8 cellular contexts compared by ENCODE assay signal in the genomic region with DNA sequence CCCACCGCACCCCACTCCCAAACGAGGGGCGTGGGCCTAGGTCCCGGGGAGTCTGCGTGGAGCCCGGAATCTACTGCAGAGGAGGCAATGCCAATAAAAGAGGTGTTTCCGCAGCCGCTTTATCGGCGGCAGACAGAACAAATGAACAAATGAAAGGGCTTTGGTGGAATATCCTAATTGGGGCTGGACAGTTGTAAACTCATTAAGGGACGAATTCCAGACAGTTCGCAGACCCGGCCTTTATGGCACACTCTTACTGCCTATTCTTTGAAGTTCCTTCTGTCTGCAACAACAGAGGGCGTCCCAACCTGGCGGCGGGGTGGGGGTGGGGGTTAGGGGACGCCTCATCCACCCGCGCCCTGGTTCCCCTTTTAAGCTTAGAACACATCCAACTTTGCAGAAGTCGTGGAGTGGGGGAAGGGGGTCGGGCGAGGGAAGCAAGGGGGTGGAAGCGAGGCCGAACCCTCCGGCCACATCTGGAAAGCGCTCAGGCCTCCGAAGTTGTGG. TPM values are rescaled to one million over a fixed set of nuclear protein-coding genes. Genes with fewer than 3 reads are reported as not detected.
DNase-seq lines count a peak whose midpoint lies in the region; ATAC-seq and TF ChIP-seq lines count a peak whose summit lies in the region.

No MANE protein-coding gene starts in this region.

- no peaks in the 10 kb centered on the region for H3K4me1 ChIP-seq in ACC112 (ENCODE audit: control insufficient read depth, insufficient read depth, low read length, unreplicated experiment)
- peaks cover 0 to 66% (median 14%) of the 10 kb centered on the region in 4 donors for H3K4me1 ChIP-seq in tibial nerve

- peaks cover 31% of the 10 kb centered on the region for H3K36me3 Mint-ChIP-seq in HFFc6 (ENCODE audit: low read depth)
- no peaks in the 10 kb centered on the region for H3K36me3 Mint-ChIP-seq in activated T-helper 2 cell treated with anti-CD3 and anti-CD28 coated beads, Interferon-gamma antibody, Interleukin-2, Interleukin-4, amounts not matched to agents 10 μg/mL and 5 μg/mL and 100 μg/mL, durations not matched to agents 14 hours and 24 hours and 36 hours (ENCODE audit: low read depth)

- TF ChIP-seq CTCF in HFFc6 (IDR thresholded peaks at IDR 0.05) (peak; percentile 60), tibial nerve (IDR thresholded peaks at IDR 0.05) (no peak)

- H3K4me3 ChIP-seq in ACC112 (ENCODE audit: low read depth, low read length) (peak overlapping the region; percentile 80), tibial nerve (peak overlapping the region; percentile 44 to 69 (median 54))

- H3K36me3 ChIP-seq in ACC112 (ENCODE audit: insufficient read depth, low read length) (no peaks in the 10 kb centered on the region), tibial nerve (no peaks in the 10 kb centered on the region)

- H3K9me3 Mint-ChIP-seq in HFFc6 = no peaks in the 10 kb centered on the region
- no peaks in the 10 kb centered on the region for H3K9me3 Mint-ChIP-seq in activated T-helper 2 cell treated with anti-CD3 and anti-CD28 coated beads, Interferon-gamma antibody, Interleukin-2, Interleukin-4, amounts not matched to agents 10 μg/mL and 5 μg/mL and 100 μg/mL, durations not matched to agents 14 hours and 24 hours and 36 hours

- TF ChIP-seq EP300 in tibial nerve (IDR thresholded peaks at IDR 0.05) = no peak

- peak overlapping the region; percentile 81 for H3K27ac Mint-ChIP-seq in HFFc6
- no peak overlapping the region for H3K27ac Mint-ChIP-seq in activated T-helper 2 cell treated with anti-CD3 and anti-CD28 coated beads, Interferon-gamma antibody, Interleukin-2, Interleukin-4, amounts not matched to agents 10 μg/mL and 5 μg/mL and 100 μg/mL, durations not matched to agents 14 hours and 24 hours and 36 hours

- WGBS in tibial nerve, 2 donors = 17 to 19% methylated on average over 23 to 27 of the region's 27 CpGs

- peaks cover 95% of the 10 kb centered on the region for H3K27me3 ChIP-seq in ACC112 (ENCODE audit: insufficient read depth, low read length)
- peaks cover 0 to 91% of the 10 kb centered on the region in 2 donors for H3K27me3 ChIP-seq in tibial nerve

- no peaks in the 10 kb centered on the region for H3K9me3 ChIP-seq in tibial nerve

- H3K4me1 Mint-ChIP-seq in HFFc6 (ENCODE audit: low read depth) = no peaks in the 10 kb centered on the region; the same call in 1 of the 2 replicates
- H3K4me1 Mint-ChIP-seq in activated T-helper 2 cell treated with anti-CD3 and anti-CD28 coated beads, Interferon-gamma antibody, Interleukin-2, Interleukin-4, amounts not matched to agents 10 μg/mL and 5 μg/mL and 100 μg/mL, durations not matched to agents 14 hours and 24 hours and 36 hours (ENCODE audit: low read depth) = peaks cover 7% of the 10 kb centered on the region

- peaks cover 8% of the 10 kb centered on the region for H3K27me3 Mint-ChIP-seq in HFFc6 (ENCODE audit: insufficient read depth)
- peaks cover 80% of the 10 kb centered on the region for H3K27me3 Mint-ChIP-seq in activated T-helper 2 cell treated with anti-CD3 and anti-CD28 coated beads, Interferon-gamma antibody, Interleukin-2, Interleukin-4, amounts not matched to agents 10 μg/mL and 5 μg/mL and 100 μg/mL, durations not matched to agents 14 hours and 24 hours and 36 hours (ENCODE audit: low read depth)

- no peak overlapping the region for H3K27ac ChIP-seq in ACC112 (ENCODE audit: low read depth, low read length)
- H3K27ac ChIP-seq in tibial nerve = peak overlapping the region in 2 of 4 donors; percentile 60 to 64

- H3K4me3 Mint-ChIP-seq in HFFc6 = peak overlapping the region; percentile 86
- H3K4me3 Mint-ChIP-seq in activated T-helper 2 cell treated with anti-CD3 and anti-CD28 coated beads, Interferon-gamma antibody, Interleukin-2, Interleukin-4, amounts not matched to agents 10 μg/mL and 5 μg/mL and 100 μg/mL, durations not matched to agents 14 hours and 24 hours and 36 hours (ENCODE audit: low read depth) = peak overlapping the region; percentile 47

- intact Hi-C loops in activated T-helper 2 cell treated with anti-CD3 and anti-CD28 coated beads, Interferon-gamma antibody, Interleukin-2, Interleukin-4, amounts not matched to agents 10 μg/mL and 5 μg/mL and 100 μg/mL, durations not matched to agents 14 hours and 24 hours and 36 hours (cut with micrococcal nuclease) = loop anchor here (1.0 to 5.0 kb wide), 4 partner anchors 304 to 1304 kb away; no protein-coding TSS in a partner anchor

- ATAC-seq in left lobe of liver (peak; percentile 10), HG03378 (IDR thresholded peaks at IDR 0.05; ENCODE audit: unreplicated experiment) (no peak), HG03039 (IDR thresholded peaks at IDR 0.05; ENCODE audit: unreplicated experiment) (no peak), GM19455 (IDR thresholded peaks at IDR 0.05; ENCODE audit: unreplicated experiment) (no peak)

- H2AFZ ChIP-seq in ACC112 (ENCODE audit: low read length, unreplicated experiment) = peak overlapping the region; percentile 70

- TF ChIP-seq POLR2A in tibial nerve (IDR thresholded peaks at IDR 0.05) = no peak

- DNase-seq in HFFc6 (no peak), left lobe of liver (ENCODE audit: low spot score) (no peak), tibial nerve (ENCODE audit: low spot score in 2 of 2) (peak in 1 of 2 donors; percentile 21)
- no peak for DNase-seq in activated T-helper 2 cell treated with anti-CD3 and anti-CD28 coated beads, Interferon-gamma antibody, Interleukin-2, Interleukin-4, amounts not matched to agents 10 μg/mL and 5 μg/mL and 100 μg/mL, durations not matched to agents 14 hours and 24 hours and 36 hours (ENCODE audit: low spot score)

- no peaks in the 10 kb centered on the region for H3K79me2 ChIP-seq in ACC112 (ENCODE audit: control insufficient read depth, insufficient read depth, low read length, unreplicated experiment)

RNA-seq across cellular contexts. Expression of a gene that starts 4.1 kb away (rescaled TPM):
- 10 to 100 TPM; 25.2 to 37.0 (median 26.7) TPM for total RNA-seq in HFFc6 (2021; fragmentation: NEBNext Ultra II Directional; extraction: Animal tissue kit (Norgen Biotek cat#: 25700))
- total RNA-seq in activated T-helper 2 cell treated with anti-CD3 and anti-CD28 coated beads, Interferon-gamma antibody, Interleukin-2, Interleukin-4, amounts not matched to agents 10 μg/mL and 5 μg/mL and 100 μg/mL, durations not matched to agents 14 hours and 24 hours and 36 hours = not detected in 2 replicates
- total RNA-seq in left lobe of liver (not detected), tibial nerve (10 to 100 TPM; 10.5 to 13.8 (median 12.7) TPM)

RNA-seq across cellular contexts. Expression of a gene that starts 4.8 kb away (rescaled TPM):
- 1 to 10 TPM; 6.2 to 8.2 (median 6.8) TPM for total RNA-seq in HFFc6 (2021; fragmentation: NEBNext Ultra II Directional; extraction: Animal tissue kit (Norgen Biotek cat#: 25700))
- total RNA-seq in activated T-helper 2 cell treated with anti-CD3 and anti-CD28 coated beads, Interferon-gamma antibody, Interleukin-2, Interleukin-4, amounts not matched to agents 10 μg/mL and 5 μg/mL and 100 μg/mL, durations not matched to agents 14 hours and 24 hours and 36 hours = not detected in 2 replicates
- total RNA-seq in left lobe of liver (not detected), tibial nerve (10 to 100 TPM in 2 of 4 donors, 1 to 10 TPM in 2; 8.7 to 16.9 (median 11.3) TPM)

RNA-seq across cellular contexts. Expression of a gene that starts 8.9 kb away (rescaled TPM):
- 1 to 10 TPM in 3 of 6 experiments, under 1 TPM in 3; 0.33 to 1.9 (median 1.1) TPM for total RNA-seq in HFFc6 (2021; fragmentation: NEBNext Ultra II Directional; extraction: Animal tissue kit (Norgen Biotek cat#: 25700))
- not detected in 2 replicates for total RNA-seq in activated T-helper 2 cell treated with anti-CD3 and anti-CD28 coated beads, Interferon-gamma antibody, Interleukin-2, Interleukin-4, amounts not matched to agents 10 μg/mL and 5 μg/mL and 100 μg/mL, durations not matched to agents 14 hours and 24 hours and 36 hours
- total RNA-seq in left lobe of liver = 0.30 TPM
- 10 to 100 TPM in 1 of 4 donors, 1 to 10 TPM in 3; 7.0 to 18.8 (median 8.7) TPM for total RNA-seq in tibial nerve

RNA-seq across cellular contexts. Expression of a gene that starts 12.9 kb away (rescaled TPM):
- total RNA-seq in HFFc6 (2021; fragmentation: NEBNext Ultra II Directional; extraction: Animal tissue kit (Norgen Biotek cat#: 25700)) = 10 to 100 TPM; 38.9 to 43.5 (median 41.1) TPM
- not detected in 2 replicates for total RNA-seq in activated T-helper 2 cell treated with anti-CD3 and anti-CD28 coated beads, Interferon-gamma antibody, Interleukin-2, Interleukin-4, amounts not matched to agents 10 μg/mL and 5 μg/mL and 100 μg/mL, durations not matched to agents 14 hours and 24 hours and 36 hours
- 0.10 TPM for total RNA-seq in left lobe of liver
- 10 to 100 TPM; 19.0 to 34.1 (median 24.9) TPM for total RNA-seq in tibial nerve

RNA-seq across cellular contexts. Expression of a gene that starts 13.7 kb away (rescaled TPM):
- total RNA-seq in HFFc6 (2021; fragmentation: NEBNext Ultra II Directional; extraction: Animal tissue kit (Norgen Biotek cat#: 25700)) = 1 to 10 TPM; 2.3 to 3.8 (median 2.8) TPM
- total RNA-seq in activated T-helper 2 cell treated with anti-CD3 and anti-CD28 coated beads, Interferon-gamma antibody, Interleukin-2, Interleukin-4, amounts not matched to agents 10 μg/mL and 5 μg/mL and 100 μg/mL, durations not matched to agents 14 hours and 24 hours and 36 hours = not detected in 2 replicates
- total RNA-seq in left lobe of liver (not detected), tibial nerve (10 to 100 TPM; 11.1 to 30.9 (median 18.7) TPM)

Comparison
In these comparisons a context has a peak if more than half of its experiments do, and no peak if none do; other contexts are left out.
1. RNA of a gene that starts 4.1 kb away (total RNA-seq): 25.2 to 37.0 TPM in HFFc6 and 10.5 to 13.8 TPM in tibial nerve; not detected in activated T-helper 2 cell treated with anti-CD3 and anti-CD28 coated beads, Interferon-gamma antibody, Interleukin-2, Interleukin-4, amounts not matched to agents 10 μg/mL and 5 μg/mL and 100 μg/mL, durations not matched to agents 14 hours and 24 hours and 36 hours and not detected in left lobe of liver (single experiment); every median in the first group is over 10 times any median in the second.